In the genomic region with DNA sequence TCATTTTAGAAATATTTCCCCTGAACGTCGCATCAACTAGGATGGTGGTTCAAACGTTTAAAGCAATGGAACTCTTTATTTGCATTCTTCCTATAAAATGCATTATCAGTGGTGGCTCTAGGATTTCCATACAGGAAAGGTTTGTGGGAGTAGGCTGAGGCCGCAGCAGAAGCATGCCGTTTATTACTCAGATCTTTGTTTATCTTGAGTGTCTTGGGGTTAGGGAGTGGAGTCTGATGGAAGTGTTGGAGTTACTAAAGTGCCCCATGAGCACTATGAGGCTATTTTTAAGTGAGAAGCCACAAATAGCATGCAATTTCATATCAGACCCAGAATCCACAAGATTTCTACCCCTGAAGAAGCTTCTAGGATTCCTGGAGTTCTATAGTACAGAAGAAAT, we compare ENCODE assay signal across 11 cellular contexts. TPM values are rescaled to one million over a fixed set of nuclear protein-coding genes. Genes with fewer than 3 reads are reported as not detected.
DNase-seq lines count a peak whose midpoint lies in the region; ATAC-seq and TF ChIP-seq lines count a peak whose summit lies in the region.
"Had no signal": no experiment of that assay in that cellular context is flagged by ENCODE, and none has a peak within 500 bp of the region (broad histone marks: within the 10 kb centered on the region; RNA-seq: fewer than 3 reads in every experiment).

No MANE protein-coding gene starts in this region.

- H3K27ac Mint-ChIP-seq in T-helper 17 cell, result peak overlapping the region; percentile 34
- H3K27ac Mint-ChIP-seq: activated T-helper 1 cell treated with anti-CD3 and anti-CD28 coated beads, Interleukin-12 subunit alpha, Interleukin-12 subunit beta, Interleukin-2, Interleukin-4 antibody, amounts not matched to agents 30 ng/mL and 10 ng/mL and 1 ng/mL, durations not matched to agents 14 hours and 24 hours and 36 hours; stimulated activated naive CD8-positive, alpha-beta T cell treated with anti-CD3 and anti-CD28 coated beads, Interleukin-15, Interleukin-2, amounts not matched to agents 100 ng/mL and 50 ng/mL, for 24 hours had no signal

- ATAC-seq in T-helper 17 cell, result no peak
- ATAC-seq in gastrocnemius medialis, result peak; percentile 40 to 67
- no peak for ATAC-seq in HG03025 (IDR thresholded peaks at IDR 0.05; ENCODE audit: low FRiP score, unreplicated experiment)
- no peak for ATAC-seq in omental fat pad (ENCODE audit: low FRiP score)
- ATAC-seq in GM18907 (IDR thresholded peaks at IDR 0.05; ENCODE audit: unreplicated experiment), result no peak

- no peaks in the 10 kb centered on the region for H3K27me3 ChIP-seq in gastrocnemius medialis

- intact Hi-C loops in gastrocnemius medialis (cut with DNase I; ENCODE audit: low total_unique reads), result loop anchor here (2.0 kb wide), 1 partner anchor 26 kb away; a partner anchor contains a TSS

- no peak for TF ChIP-seq CTCF in fibroblast of the aortic adventitia (IDR thresholded peaks at IDR 0.05; ENCODE audit: insufficient read depth, low read length)
- TF ChIP-seq CTCF in gastrocnemius medialis (IDR thresholded peaks at IDR 0.05 in 4 of 5, conservative IDR thresholded peaks at IDR 0.05 in 1 of 5), result no peak
- TF ChIP-seq CTCF in omental fat pad (IDR thresholded peaks at IDR 0.05), result no peak

- peaks cover 88 to 98% of the 10 kb centered on the region in 2 donors for H3K4me1 ChIP-seq in gastrocnemius medialis

- H3K27ac ChIP-seq in gastrocnemius medialis, result peak overlapping the region; percentile 79 to 89 (median 83)

- peaks cover 21% of the 10 kb centered on the region for H3K4me1 Mint-ChIP-seq in T-helper 17 cell

- H3K4me3 Mint-ChIP-seq in T-helper 17 cell, result no peak overlapping the region
- H3K4me3 Mint-ChIP-seq: activated T-helper 1 cell treated with anti-CD3 and anti-CD28 coated beads, Interleukin-12 subunit alpha, Interleukin-12 subunit beta, Interleukin-2, Interleukin-4 antibody, amounts not matched to agents 30 ng/mL and 10 ng/mL and 1 ng/mL, durations not matched to agents 14 hours and 24 hours and 36 hours; stimulated activated naive CD8-positive, alpha-beta T cell treated with anti-CD3 and anti-CD28 coated beads, Interleukin-15, Interleukin-2, amounts not matched to agents 100 ng/mL and 50 ng/mL, for 24 hours had no signal

- H3K36me3 Mint-ChIP-seq in T-helper 17 cell (ENCODE audit: low read depth), result peaks cover 4% of the 10 kb centered on the region

- H3K36me3 ChIP-seq in gastrocnemius medialis, result peaks cover 0 to 28% of the 10 kb centered on the region in 2 donors

- DNase-seq in EH (ENCODE audit: low read depth) (peak; percentile 88), T-helper 17 cell (no peak), fibroblast of the aortic adventitia (ENCODE audit: low read depth) (peak; percentile 68), gastrocnemius medialis (no peak), HuH-7 (ENCODE audit: low spot score) (no peak), omental fat pad (ENCODE audit: low spot score) (no peak)
- DNase-seq: left cardiac atrium had no signal

- H3K9me3 ChIP-seq in T-helper 17 cell (ENCODE audit: control insufficient read depth, low read length, poor library complexity, severe bottlenecking) (no peaks in the 10 kb centered on the region), gastrocnemius medialis (no peaks in the 10 kb centered on the region)

- no peaks in the 10 kb centered on the region for H3K27me3 Mint-ChIP-seq in T-helper 17 cell
- H3K27me3 Mint-ChIP-seq: stimulated activated naive CD8-positive, alpha-beta T cell treated with anti-CD3 and anti-CD28 coated beads, Interleukin-15, Interleukin-2, amounts not matched to agents 100 ng/mL and 50 ng/mL, for 24 hours had no signal

- TF ChIP-seq POLR2A in gastrocnemius medialis (IDR thresholded peaks at IDR 0.05), result no peak

- H3K4me3 ChIP-seq in fibroblast of the aortic adventitia (ENCODE audit: low read depth, low read length), result no peak overlapping the region
- no peak overlapping the region for H3K4me3 ChIP-seq in gastrocnemius medialis

- in situ Hi-C loops in gastrocnemius medialis (cut with MboI; ENCODE audit: low sequenced_read_pairs in 4 of 4), result loop anchor here in 1 of 4 donors (25.0 kb wide), 1 partner anchor 91 kb away; a partner anchor contains a TSS

RNA-seq across cellular contexts. Expression of a gene that starts 26.2 kb away (rescaled TPM):
- total RNA-seq in T-helper 17 cell (100 to 1,000 TPM; 101 to 120 TPM), fibroblast of the aortic adventitia (ENCODE audit: low replicate concordance) (35.8 and 52.6 TPM in 2 replicates), gastrocnemius medialis (100 to 1,000 TPM in 3 of 4 donors, 10 to 100 TPM in 1; 61.9 to 491 (median 137) TPM), omental fat pad (100 to 1,000 TPM in 1 of 4 donors, 10 to 100 TPM in 3; 43.4 to 123 (median 72.2) TPM)

Comparison
In these comparisons a context has a peak if more than half of its experiments do, and no peak if none do; other contexts are left out.
1. DNase-seq: peak in EH (single experiment) and fibroblast of the aortic adventitia (single experiment); none in T-helper 17 cell (0 of 3), gastrocnemius medialis (0 of 2), HuH-7 (single experiment) and omental fat pad (single experiment).
2. ATAC-seq: peak in gastrocnemius medialis (2 of 2); none in T-helper 17 cell (single experiment), HG03025 (single experiment), omental fat pad (single experiment) and GM18907 (single experiment).